Comparison of ENCODE assay signal across 10 cellular contexts in the genomic region with DNA sequence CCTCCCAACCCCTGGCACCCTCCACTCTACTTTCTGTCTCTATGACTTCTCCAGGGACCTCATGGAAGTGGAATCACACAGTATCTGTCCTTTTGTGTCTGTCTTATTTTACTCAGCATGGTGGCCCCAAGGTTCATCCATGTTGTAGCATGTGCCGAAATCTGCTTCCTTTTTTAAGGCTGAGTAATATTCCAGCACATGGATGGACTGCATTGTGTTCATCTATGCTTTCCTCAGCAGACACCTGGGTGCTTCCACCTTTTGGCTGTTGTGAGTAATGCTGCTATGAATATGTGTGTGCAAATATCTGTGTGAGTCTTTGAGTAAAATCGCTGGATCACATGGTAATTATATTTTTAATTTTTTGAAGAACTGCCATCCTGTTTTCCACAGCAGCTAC. TPM values are rescaled to one million over a fixed set of nuclear protein-coding genes. Genes with fewer than 3 reads are reported as not detected.
A peak's percentile ranks its signal among the peaks of the same experiment; 100 is the strongest.
DNase-seq lines count a peak whose midpoint lies in the region; ATAC-seq, FAIRE-seq and TF ChIP-seq lines count a peak whose summit lies in the region.
"Had no signal": no experiment of that assay in that cellular context is flagged by ENCODE, and none has a peak within 500 bp of the region (broad histone marks: within the 10 kb centered on the region; RNA-seq: fewer than 3 reads in every experiment).

No MANE protein-coding gene starts in this region.

- BruUV-seq in PC-9 (replicated peaks; lab: Mats Ljungman, UMichigan) = no TSS peak

- TF ChIP-seq CTCF in A549 (IDR thresholded peaks at IDR 0.05) = no peak
- no peak for TF ChIP-seq CTCF in PC-9 (conservative IDR thresholded peaks at IDR 0.05)
- peak; percentile 49 for TF ChIP-seq CTCF in epithelial cell of esophagus (IDR thresholded peaks at IDR 0.05; ENCODE audit: insufficient read depth, low read depth, low read length, missing control alignments)

- no peak for TF ChIP-seq POLR2A in A549 (IDR thresholded peaks at IDR 0.05; ENCODE audit: low read length)

- H3K4me1 ChIP-seq in A549 (peaks cover 28% of the 10 kb centered on the region), PC-9 (replicated peaks; ENCODE audit: insufficient read depth) (peaks cover 25% of the 10 kb centered on the region; the same call in 1 of the 2 replicates)

- TF ChIP-seq EP300 in A549 (IDR thresholded peaks at IDR 0.05) = no peak

- ATAC-seq in A549 = no peak
- ATAC-seq in GM19452 (IDR thresholded peaks at IDR 0.05; ENCODE audit: unreplicated experiment) = no peak

- H3K36me3 ChIP-seq in PC-9 (ENCODE audit: low read depth) = no peaks in the 10 kb centered on the region
- H3K36me3 ChIP-seq: gastroesophageal sphincter had no signal

- intact Hi-C loops in PC-9 (cut with micrococcal nuclease; ENCODE audit: unreplicated experiment) = no loop called here

- CTCF ChIA-PET in A549 (lab: Yijun Ruan, JAX) (interaction anchor here (0.6 to 2.2 kb wide), 11 partner anchors 11 to 509 kb away, joined by 3 to 11 read pairs (median 5); a partner anchor contains a TSS), PC-9 (lab: Charles Lee) (no interaction called here)

- no peaks in the 10 kb centered on the region for H3K27me3 ChIP-seq in PC-9 (ENCODE audit: insufficient read depth, low read depth)

- no peaks in the 10 kb centered on the region for H3K9me2 ChIP-seq in PC-9 (ENCODE audit: insufficient read depth)

- FAIRE-seq in A549 (lab: Jason Lieb, UNC) = no peak

- no peak overlapping the region for H2AFZ ChIP-seq in PC-9

- no peak for TF ChIP-seq RAD21 in A549 (conservative IDR thresholded peaks at IDR 0.05 in 1 of 2, IDR thresholded peaks at IDR 0.05 in 1 of 2)

- H3K79me2 ChIP-seq in PC-9 (ENCODE audit: low read depth) = peaks cover 10% of the 10 kb centered on the region; the same call in 1 of the 2 replicates

- H3K4me2 ChIP-seq in A549 = peak overlapping the region; percentile 67; the same call in 2 of the 3 replicates
- peak overlapping the region; percentile 67 for H3K4me2 ChIP-seq in PC-9

- H3F3A ChIP-seq in PC-9 (ENCODE audit: insufficient read depth, low read depth) = peaks cover 15% of the 10 kb centered on the region; the same call in 1 of the 2 replicates

- H3K4me3 ChIP-seq in A549 (no peak overlapping the region), PC-9 (no peak overlapping the region), epithelial cell of esophagus (ENCODE audit: low read length) (no peak overlapping the region)

- WGBS in A549 (ENCODE audit: missing lambda C conversion rate) = 91% methylated on average over 2 of the region's 2 CpGs

- POLR2A ChIA-PET in A549 (lab: Yijun Ruan, JAX) (no interaction called here), PC-9 (lab: Charles Lee; ENCODE audit: unreplicated experiment) (no interaction called here)

- DNase-seq in A549 (ENCODE audit: low read depth in 1 of 2, low spot score in 1 of 2) = no peak
- peak; percentile 36 for DNase-seq in EH (ENCODE audit: low read depth)
- DNase-seq in PC-9 = no peak
- peak; percentile 52 for DNase-seq in epithelial cell of esophagus (ENCODE audit: low read depth)
- DNase-seq in inferior parietal cortex (ENCODE audit: extremely low spot score) = no peak
- no peak for DNase-seq in stimulated activated CD8-positive, alpha-beta memory T cell treated with anti-CD3 and anti-CD28 coated beads, Interleukin-4, amount 100 ng/mL, for 48 hours
- DNase-seq in NCI-H1105 (lab: John Stamatoyannopoulos, UW) = no peak

- H3K27ac ChIP-seq in A549 (no peak overlapping the region), PC-9 (peak overlapping the region; percentile 36; the same call in 1 of the 2 replicates)

- peaks cover 8% of the 10 kb centered on the region for H4K20me1 ChIP-seq in PC-9 (ENCODE audit: insufficient read depth)

- H3K9me3 ChIP-seq in A549 (no peaks in the 10 kb centered on the region), PC-9 (ENCODE audit: insufficient read depth, low read depth) (no peaks in the 10 kb centered on the region)
- H3K9me3 ChIP-seq: gastroesophageal sphincter had no signal

TF ChIP-seq in A549, 52 proteins besides CTCF, POLR2A, EP300 and RAD21 (continues in another document):
- TF ChIP-seq HOXA7 (CRISPR knock-in tag; IDR thresholded peaks at IDR 0.05) = no peak
- TF ChIP-seq CHD4 (IDR thresholded peaks at IDR 0.05; ENCODE audit: borderline replicate concordance) = no peak
- TF ChIP-seq, protein P1, sequence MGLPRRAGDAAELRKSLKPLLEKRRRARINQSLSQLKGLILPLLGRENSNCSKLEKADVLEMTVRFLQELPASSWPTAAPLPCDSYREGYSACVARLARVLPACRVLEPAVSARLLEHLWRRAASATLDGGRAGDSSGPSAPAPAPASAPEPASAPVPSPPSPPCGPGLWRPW (IDR thresholded peaks at IDR 0.05) = no peak
- no peak for TF ChIP-seq RCOR1 (IDR thresholded peaks at IDR 0.05; ENCODE audit: low read depth, low read length)
- no peak for TF ChIP-seq RNF2 (IDR thresholded peaks at IDR 0.05; ENCODE audit: borderline replicate concordance, low read depth)
- TF ChIP-seq ESRRA (IDR thresholded peaks at IDR 0.05; ENCODE audit: borderline replicate concordance, low read length) = no peak
- no peak for TF ChIP-seq JUN (IDR thresholded peaks at IDR 0.05)
- TF ChIP-seq KDM1A (IDR thresholded peaks at IDR 0.05; ENCODE audit: low read depth) = no peak
- TF ChIP-seq, protein P2, sequence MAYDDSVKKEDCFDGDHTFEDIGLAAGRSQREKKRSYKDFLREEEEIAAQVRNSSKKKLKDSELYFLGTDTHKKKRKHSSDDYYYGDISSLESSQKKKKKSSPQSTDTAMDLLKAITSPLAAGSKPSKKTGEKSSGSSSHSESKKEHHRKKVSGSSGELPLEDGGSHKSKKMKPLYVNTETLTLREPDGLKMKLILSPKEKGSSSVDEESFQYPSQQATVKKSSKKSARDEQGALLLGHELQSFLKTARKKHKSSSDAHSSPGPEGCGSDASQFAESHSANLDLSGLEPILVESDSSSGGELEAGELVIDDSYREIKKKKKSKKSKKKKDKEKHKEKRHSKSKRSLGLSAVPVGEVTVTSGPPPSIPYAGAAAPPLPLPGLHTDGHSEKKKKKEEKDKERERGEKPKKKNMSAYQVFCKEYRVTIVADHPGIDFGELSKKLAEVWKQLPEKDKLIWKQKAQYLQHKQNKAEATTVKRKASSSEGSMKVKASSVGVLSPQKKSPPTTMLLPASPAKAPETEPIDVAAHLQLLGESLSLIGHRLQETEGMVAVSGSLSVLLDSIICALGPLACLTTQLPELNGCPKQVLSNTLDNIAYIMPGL (CRISPR knock-in tag; IDR thresholded peaks at IDR 0.05; ENCODE audit: borderline replicate concordance) = no peak
- TF ChIP-seq, protein P3, sequence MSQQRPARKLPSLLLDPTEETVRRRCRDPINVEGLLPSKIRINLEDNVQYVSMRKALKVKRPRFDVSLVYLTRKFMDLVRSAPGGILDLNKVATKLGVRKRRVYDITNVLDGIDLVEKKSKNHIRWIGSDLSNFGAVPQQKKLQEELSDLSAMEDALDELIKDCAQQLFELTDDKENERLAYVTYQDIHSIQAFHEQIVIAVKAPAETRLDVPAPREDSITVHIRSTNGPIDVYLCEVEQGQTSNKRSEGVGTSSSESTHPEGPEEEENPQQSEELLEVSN (IDR thresholded peaks at IDR 0.05; ENCODE audit: borderline replicate concordance, low read depth) = no peak
- TF ChIP-seq, protein P4, sequence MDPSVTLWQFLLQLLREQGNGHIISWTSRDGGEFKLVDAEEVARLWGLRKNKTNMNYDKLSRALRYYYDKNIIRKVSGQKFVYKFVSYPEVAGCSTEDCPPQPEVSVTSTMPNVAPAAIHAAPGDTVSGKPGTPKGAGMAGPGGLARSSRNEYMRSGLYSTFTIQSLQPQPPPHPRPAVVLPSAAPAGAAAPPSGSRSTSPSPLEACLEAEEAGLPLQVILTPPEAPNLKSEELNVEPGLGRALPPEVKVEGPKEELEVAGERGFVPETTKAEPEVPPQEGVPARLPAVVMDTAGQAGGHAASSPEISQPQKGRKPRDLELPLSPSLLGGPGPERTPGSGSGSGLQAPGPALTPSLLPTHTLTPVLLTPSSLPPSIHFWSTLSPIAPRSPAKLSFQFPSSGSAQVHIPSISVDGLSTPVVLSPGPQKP (IDR thresholded peaks at IDR 0.05; ENCODE audit: low read depth, low read length) = no peak
- no peak for TF ChIP-seq POLR2AphosphoS2 (conservative IDR thresholded peaks at IDR 0.05; ENCODE audit: low read length)

RNA-seq across cellular contexts. Expression of a gene that starts 1.6 kb away (rescaled TPM):
- polyA plus RNA-seq in A549 (2011; rRNA removed) (21.6 and 23.2 TPM in 2 replicates), A549 (2017; fragmentation: RNase III; extraction: RNeasy Plus Mini Kit Qiagen cat#74134 plus additional on column Dnase treatment) (33.3 to 42.4 TPM (median 38.7 TPM) in 3 replicates)
- 46.8 and 60.5 TPM in 2 replicates for polyA plus RNA-seq in A549 (2012; cell fraction: cytosol; rRNA removed)
- polyA plus RNA-seq in A549 (2012; cell fraction: nucleus; rRNA removed) = 138 and 168 TPM in 2 replicates
- 29.7 and 37.4 TPM in 2 replicates for polyA minus RNA-seq in A549 (2011; rRNA and poly(A)+ RNA removed)
- 67.5 and 73.8 TPM in 2 replicates for total RNA-seq in PC-9 (2021)

RNA-seq across cellular contexts. Expression of a gene that starts 12.6 kb away (rescaled TPM):
- polyA plus RNA-seq in A549 (2011; rRNA removed) = not detected in 2 replicates
- not detected in 2 replicates for polyA plus RNA-seq in A549 (2012; cell fraction: cytosol; rRNA removed)
- not detected in 2 replicates for polyA plus RNA-seq in A549 (2012; cell fraction: nucleus; rRNA removed)
- polyA plus RNA-seq in A549 (2017; fragmentation: RNase III; extraction: RNeasy Plus Mini Kit Qiagen cat#74134 plus additional on column Dnase treatment) = not detected in 3 replicates
- polyA minus RNA-seq in A549 (2011; rRNA and poly(A)+ RNA removed) = not detected in 2 replicates
- total RNA-seq in PC-9 (2021) = not detected in 2 replicates
- total RNA-seq: Daoy, gastroesophageal sphincter had no signal

RNA-seq across cellular contexts. Expression of a gene that starts 36.6 kb away (rescaled TPM):
- not detected in 2 replicates for polyA plus RNA-seq in A549 (2011; rRNA removed)
- not detected in 2 replicates for polyA plus RNA-seq in A549 (2012; cell fraction: cytosol; rRNA removed)
- 0.04 TPM in 1 of 2 replicates, not detected in the other for polyA plus RNA-seq in A549 (2012; cell fraction: nucleus; rRNA removed)
- 0.09 TPM in 1 of 3 replicates, not detected in the others for polyA plus RNA-seq in A549 (2017; fragmentation: RNase III; extraction: RNeasy Plus Mini Kit Qiagen cat#74134 plus additional on column Dnase treatment)
- not detected in 2 replicates for polyA minus RNA-seq in A549 (2011; rRNA and poly(A)+ RNA removed)
- not detected in 2 replicates for total RNA-seq in PC-9 (2021)
- total RNA-seq: Daoy, gastroesophageal sphincter had no signal

RNA-seq across cellular contexts. Expression of a gene that starts 40.9 kb away (rescaled TPM):
- polyA plus RNA-seq in A549 (2011; rRNA removed) (3.2 and 3.4 TPM in 2 replicates), A549 (2017; fragmentation: RNase III; extraction: RNeasy Plus Mini Kit Qiagen cat#74134 plus additional on column Dnase treatment) (5.8 to 8.1 TPM (median 7.1 TPM) in 3 replicates)
- polyA plus RNA-seq in A549 (2012; cell fraction: cytosol; rRNA removed) = 7.5 and 10.7 TPM in 2 replicates
- polyA plus RNA-seq in A549 (2012; cell fraction: nucleus; rRNA removed) = 38.4 and 40.3 TPM in 2 replicates
- polyA minus RNA-seq in A549 (2011; rRNA and poly(A)+ RNA removed) = 1.2 and 1.3 TPM in 2 replicates
- total RNA-seq in PC-9 (2021) = 12.5 and 23.9 TPM in 2 replicates

RNA-seq across cellular contexts. Expression of a gene that starts 55.1 kb away (rescaled TPM):
- polyA plus RNA-seq in A549 (2011; rRNA removed) = 2.9 and 3.2 TPM in 2 replicates
- 6.3 and 6.7 TPM in 2 replicates for polyA plus RNA-seq in A549 (2012; cell fraction: cytosol; rRNA removed)
- polyA plus RNA-seq in A549 (2012; cell fraction: nucleus; rRNA removed) = 5.8 and 6.5 TPM in 2 replicates
- 5.1 to 7.2 TPM (median 5.5 TPM) in 3 replicates for polyA plus RNA-seq in A549 (2017; fragmentation: RNase III; extraction: RNeasy Plus Mini Kit Qiagen cat#74134 plus additional on column Dnase treatment)
- 1.1 and 1.4 TPM in 2 replicates for polyA minus RNA-seq in A549 (2011; rRNA and poly(A)+ RNA removed)
- not detected in 2 replicates for total RNA-seq in PC-9 (2021)

Comparison
In these comparisons a context has a peak if more than half of its experiments do, and no peak if none do; other contexts are left out.
1. DNase-seq: peak in EH (single experiment) and epithelial cell of esophagus (single experiment); none in A549 (0 of 2), PC-9 (0 of 2), inferior parietal cortex (single experiment), stimulated activated CD8-positive, alpha-beta memory T cell treated with anti-CD3 and anti-CD28 coated beads, Interleukin-4, amount 100 ng/mL, for 48 hours (single experiment) and NCI-H1105 (single experiment).